Comparison of ENCODE assay signal across 28 cellular contexts in genomic region chr5:51131266-51131665, GRCh38.
"Had no signal": no experiment of that assay in that cellular context is flagged by ENCODE, and none has a peak within 500 bp of the region (broad histone marks: within the 10 kb centered on the region; RNA-seq: fewer than 3 reads in every experiment).

No MANE protein-coding gene starts in this region.

- H3K27ac ChIP-seq: ascending aorta, breast epithelium, coronary artery, epithelial cell of prostate, esophagus squamous epithelium, heart left ventricle had no signal

- DNase-seq: activated CD4-positive, alpha-beta memory T cell treated with anti-CD3 and anti-CD28 coated beads, Interleukin-2, amount 10 ng/mL, durations not matched to agents 7 days and 5 days; activated CD4-positive, alpha-beta T cell treated with anti-CD3 and anti-CD28 coated beads for 4 hours; activated CD4-positive, alpha-beta T cell treated with anti-CD3 and anti-CD28 coated beads, Interleukin-2, amount 10 ng/mL, durations not matched to agents 7 days and 5 days; activated CD4-positive, alpha-beta T cell treated with anti-CD3 and anti-CD28 coated beads, Interleukin-2, amount 50 U/mL, for 4 hours; activated CD4-positive, CD25-positive, alpha-beta regulatory T cell; activated CD4-positive, CD25-positive, alpha-beta regulatory T cell treated with anti-CD3 and anti-CD28 coated beads, Interleukin-2, amount 50 U/mL, for 72 hours; activated CD8-positive, alpha-beta memory T cell treated with anti-CD3 and anti-CD28 coated beads, Interleukin-2, amount 50 U/mL, for 48 hours; activated gamma-delta T cell; activated naive CD4-positive, alpha-beta T cell; activated naive CD4-positive, alpha-beta T cell treated with anti-CD3 and anti-CD28 coated beads, Interleukin-2, amount 10 ng/mL, durations not matched to agents 7 days and 5 days; activated naive CD8-positive, alpha-beta T cell treated with anti-CD3 and anti-CD28 coated beads, Interleukin-2, amount 10 ng/mL, durations not matched to agents 7 days and 5 days; activated T-cell treated with anti-CD3 and anti-CD28 coated beads for 4 hours; activated T-cell treated with anti-CD3 and anti-CD28 coated beads, Interleukin-2, amount 50 U/mL, for 24 hours; activated T-cell treated with anti-CD3 and anti-CD28 coated beads, Interleukin-2, amount 50 U/mL, for 72 hours; dermis blood vessel endothelial cell; effector CD4-positive, alpha-beta T cell; effector memory CD8-positive, alpha-beta T cell; esophagus squamous epithelium; glutamatergic neuron; heart left ventricle; T-helper 1 cell; T-helper 17 cell; T1000 had no signal

- ATAC-seq: activated naive CD4-positive, alpha-beta T cell treated with anti-CD3 and anti-CD28 coated beads, Interleukin-2, amount 50 U/mL, for 72 hours; activated T-cell treated with anti-CD3 and anti-CD28 coated beads, Interleukin-2, amount 50 U/mL, for 72 hours; effector memory CD8-positive, alpha-beta T cell; heart left ventricle; T-helper 17 cell had no signal

- H3K36me3 ChIP-seq: ascending aorta, esophagus squamous epithelium, heart left ventricle had no signal

- H3K4me1 ChIP-seq: ascending aorta, breast epithelium, esophagus squamous epithelium, heart left ventricle had no signal

- H3K9me3 ChIP-seq: ascending aorta, breast epithelium, esophagus squamous epithelium, heart left ventricle had no signal

- H3K27me3 ChIP-seq: ascending aorta, breast epithelium, esophagus squamous epithelium, heart left ventricle had no signal

- H3K4me3 ChIP-seq: ascending aorta, breast epithelium, coronary artery, esophagus squamous epithelium, heart left ventricle had no signal
